ENCODE assay signal across 18 cellular contexts in genomic region chr16:72612718-72613117, GRCh38.
DNase-seq lines count a peak whose midpoint lies in the region; ATAC-seq, FAIRE-seq and TF ChIP-seq lines count a peak whose summit lies in the region.
"Had no signal": no experiment of that assay in that cellular context is flagged by ENCODE, and none has a peak within 500 bp of the region (broad histone marks: within the 10 kb centered on the region; RNA-seq: fewer than 3 reads in every experiment).

No MANE protein-coding gene starts in this region.

- no peaks in the 10 kb centered on the region for H3K79me2 ChIP-seq in K562 (ENCODE audit: control insufficient read depth, insufficient read depth, low read length)
- H3K79me2 ChIP-seq in MM.1S (ENCODE audit: low read length): no peaks in the 10 kb centered on the region

- no peak for TF ChIP-seq EP300 in K562 (IDR thresholded peaks at IDR 0.05; ENCODE audit: low read length)

- no peaks in the 10 kb centered on the region for H3K9me1 ChIP-seq in K562 (ENCODE audit: control insufficient read depth, insufficient read depth, low read length)

- H3K4me1 ChIP-seq in K562 (replicated peaks in 1 of 2; ENCODE audit: control insufficient read depth in 2 of 2, insufficient read depth in 2 of 2, low read length in 2 of 2) (no peaks in the 10 kb centered on the region; a peak in 1 of 5 replicates), tibial artery (peaks cover 0 to 38% (median 4%) of the 10 kb centered on the region in 4 donors), MM.1S (ENCODE audit: low read length) (no peaks in the 10 kb centered on the region)

- H3K27me3 ChIP-seq in K562 (ENCODE audit: control insufficient read depth in 2 of 2, insufficient read depth in 2 of 2, low read length in 2 of 2) (no peaks in the 10 kb centered on the region), tibial artery (no peaks in the 10 kb centered on the region), brain microvascular endothelial cell (replicated peaks) (no peaks in the 10 kb centered on the region), MM.1S (replicated peaks; ENCODE audit: insufficient read depth, low read length) (no peaks in the 10 kb centered on the region)

- no peak for TF ChIP-seq CTCF in K562 (IDR thresholded peaks at IDR 0.05 in 2 of 3, conservative IDR thresholded peaks at IDR 0.05 in 1 of 3; ENCODE audit: insufficient read depth in 2 of 3, low read depth in 1 of 3, low read length in 3 of 3)
- TF ChIP-seq CTCF in nephron (IDR thresholded peaks at IDR 0.05; ENCODE audit: unreplicated experiment in 3 of 3): no peak
- TF ChIP-seq CTCF in tibial artery (IDR thresholded peaks at IDR 0.05): no peak
- no peak for TF ChIP-seq CTCF in brain microvascular endothelial cell (IDR thresholded peaks at IDR 0.05; ENCODE audit: low read depth, low read length, missing control alignments)
- TF ChIP-seq CTCF in MM.1S (IDR thresholded peaks at IDR 0.05; ENCODE audit: low read length): no peak

- POLR2A ChIA-PET in K562 (lab: Yijun Ruan, JAX): no interaction called here

- H3K36me3 ChIP-seq in K562 (ENCODE audit: control insufficient read depth, insufficient read depth, low read length) (no peaks in the 10 kb centered on the region), tibial artery (no peaks in the 10 kb centered on the region), brain microvascular endothelial cell (replicated peaks) (no peaks in the 10 kb centered on the region), MM.1S (replicated peaks; ENCODE audit: insufficient read depth, low read length) (no peaks in the 10 kb centered on the region)
- H3K36me3 ChIP-seq: HAP-1 had no signal

- H3K9me3 Mint-ChIP-seq in nephron: peaks cover 4% of the 10 kb centered on the region
- H3K9me3 Mint-ChIP-seq: HFFc6 had no signal

- no peak for TF ChIP-seq RAD21 in K562 (CRISPR knock-in tag; conservative IDR thresholded peaks at IDR 0.05 in 1 of 2, IDR thresholded peaks at IDR 0.05 in 1 of 2)

- no peak overlapping the region for H3K9ac ChIP-seq in K562 (ENCODE audit: insufficient read depth in 1 of 2, low read depth in 2 of 2, low read length in 2 of 2)
- H3K9ac ChIP-seq in MM.1S (ENCODE audit: low read length): no peak overlapping the region

- H4K20me1 ChIP-seq in K562 (replicated peaks; ENCODE audit: control insufficient read depth, insufficient read depth, low read length) (no peaks in the 10 kb centered on the region; the same call in 1 of the 2 replicates), MM.1S (ENCODE audit: insufficient read depth, low read length) (no peaks in the 10 kb centered on the region)

- no peaks in the 10 kb centered on the region for H3K9me2 ChIP-seq in MM.1S (replicated peaks; ENCODE audit: insufficient read depth, low read length)

- H3K9me3 ChIP-seq in T-helper 17 cell (ENCODE audit: control insufficient read depth, low read length, poor library complexity, severe bottlenecking) (no peaks in the 10 kb centered on the region), K562 (replicated peaks; ENCODE audit: control insufficient read depth, insufficient read depth, low read depth, low read length) (no peaks in the 10 kb centered on the region), tibial artery (no peaks in the 10 kb centered on the region), MM.1S (replicated peaks; ENCODE audit: insufficient read depth, low read length) (no peaks in the 10 kb centered on the region)
- H3K9me3 ChIP-seq: HAP-1 had no signal

- DNase-seq in T-helper 17 cell: no peak
- DNase-seq in K562 (ENCODE audit: extremely low read depth in 1 of 4, low spot score in 3 of 4): no peak
- no peak for DNase-seq in tibial artery
- no peak for DNase-seq in brain microvascular endothelial cell
- DNase-seq in MM.1S: no peak
- no peak for DNase-seq in kidney tubule cell (ENCODE audit: low spot score)
- DNase-seq: C1 segment of cervical spinal cord; Calu3; CD4-positive, alpha-beta memory T cell; COR-L47; DMS53; GF-D8; GOT3; HFFc6 had no signal

- no peak overlapping the region for H3K27ac ChIP-seq in K562 (ENCODE audit: extremely low read depth, low read depth, low read length)
- peak overlapping the region; percentile 45 to 73 for H3K27ac ChIP-seq in tibial artery
- no peak overlapping the region for H3K27ac ChIP-seq in brain microvascular endothelial cell
- no peak overlapping the region for H3K27ac ChIP-seq in MM.1S (ENCODE audit: low read length)

- H3K4me3 Mint-ChIP-seq in T-helper 17 cell: no peak overlapping the region
- no peak overlapping the region for H3K4me3 Mint-ChIP-seq in nephron
- H3K4me3 Mint-ChIP-seq: CD4-positive, alpha-beta memory T cell; HFFc6 had no signal

- H3K27ac Mint-ChIP-seq in T-helper 17 cell (peak overlapping the region; percentile 1), nephron (peak overlapping the region in 2 of 3 experiments; percentile 86 to 92)
- H3K27ac Mint-ChIP-seq: CD4-positive, alpha-beta memory T cell; HFFc6 had no signal

- H3K4me3 ChIP-seq in K562 (no peak overlapping the region), tibial artery (no peak overlapping the region), brain microvascular endothelial cell (ENCODE audit: low read depth, low read length) (no peak overlapping the region), MM.1S (ENCODE audit: low read length) (no peak overlapping the region)
- H3K4me3 ChIP-seq: HAP-1 had no signal

- H2AFZ ChIP-seq in K562 (ENCODE audit: low read depth, low read length): no peak overlapping the region
- no peak overlapping the region for H2AFZ ChIP-seq in MM.1S (ENCODE audit: low read length)

- intact Hi-C loops in K562 (cut with micrococcal nuclease): loop anchor here (10.0 kb wide), 1 partner anchor 102 kb away; no protein-coding TSS in a partner anchor
- intact Hi-C loops in tibial artery (cut with DNase I; ENCODE audit: low total_unique reads): no loop called here

- no peak for TF ChIP-seq POLR2A in K562 (conservative IDR thresholded peaks at IDR 0.05)

- no peaks in the 10 kb centered on the region for H3K4me1 Mint-ChIP-seq in T-helper 17 cell
- H3K4me1 Mint-ChIP-seq in nephron: peaks cover 30% of the 10 kb centered on the region
- H3K4me1 Mint-ChIP-seq: CD4-positive, alpha-beta memory T cell had no signal

- no peak for FAIRE-seq in K562 (lab: Jason Lieb, UNC)
- FAIRE-seq: GM12891, GM18507 had no signal

- in situ Hi-C loops in K562 (cut with MboI): no loop called here
- in situ Hi-C loops in brain microvascular endothelial cell (cut with HindIII; ENCODE audit: low pct_ligation_motif_present, low sequenced_read_pairs): no loop called here

- H3F3A ChIP-seq in MM.1S (ENCODE audit: insufficient read depth, low read length): no peaks in the 10 kb centered on the region

- H3K36me3 Mint-ChIP-seq in T-helper 17 cell (ENCODE audit: low read depth) (no peaks in the 10 kb centered on the region), nephron (ENCODE audit: low read depth) (peaks cover 7% of the 10 kb centered on the region)
- H3K36me3 Mint-ChIP-seq: CD4-positive, alpha-beta memory T cell had no signal

- CTCF ChIA-PET in K562 (lab: Yijun Ruan, JAX; ENCODE audit: low intra/inter-chr PET ratio): no interaction called here

- H3K4me2 ChIP-seq in K562 (ENCODE audit: insufficient read depth, low read length): no peak overlapping the region
- no peak overlapping the region for H3K4me2 ChIP-seq in MM.1S (ENCODE audit: low read depth, low read length)

- no TSS peak for BruUV-seq in K562 (replicated peaks; lab: Mats Ljungman, UMichigan)

- H3K27me3 Mint-ChIP-seq in T-helper 17 cell (no peaks in the 10 kb centered on the region), nephron (ENCODE audit: low read depth) (no peaks in the 10 kb centered on the region)
- H3K27me3 Mint-ChIP-seq: CD4-positive, alpha-beta memory T cell had no signal

- ATAC-seq in T-helper 17 cell (no peak), K562 (no peak)

TF ChIP-seq in K562, 482 proteins besides CTCF, POLR2A, EP300 and RAD21:
- no peak for TF ChIP-seq HEY1 (CRISPR knock-in tag; IDR thresholded peaks at IDR 0.05; ENCODE audit: borderline replicate concordance)
- peak; percentile 84 for TF ChIP-seq RBM25 (IDR thresholded peaks at IDR 0.05; ENCODE audit: low read depth, low read length, severe bottlenecking)
- TF ChIP-seq RBFOX2 (IDR thresholded peaks at IDR 0.05; ENCODE audit: low read depth, low read length): no peak
- TF ChIP-seq ZNF165 (CRISPR knock-in tag; IDR thresholded peaks at IDR 0.05; ENCODE audit: borderline replicate concordance): no peak
- TF ChIP-seq BCOR (IDR thresholded peaks at IDR 0.05): peak; percentile 46; the same call in 1 of the 2 replicates
- no peak for TF ChIP-seq XRCC5 (IDR thresholded peaks at IDR 0.05; ENCODE audit: low read depth, low read length)
- 0 out of 2 replicates have a peak, but pooled peaks have one; percentile 32 for TF ChIP-seq ADNP (tag; IDR thresholded peaks at IDR 0.05)
- no peak for TF ChIP-seq CAMTA2 (CRISPR knock-in tag; conservative IDR thresholded peaks at IDR 0.05)
- 0 out of 2 replicates have a peak, but pooled peaks have one; percentile 27 for TF ChIP-seq GATAD2B (IDR thresholded peaks at IDR 0.05; ENCODE audit: borderline replicate concordance)
- TF ChIP-seq U2AF1 (optimal IDR thresholded peaks at IDR 0.05; ENCODE audit: low read depth, low read length): no peak

Comparison
In these comparisons a context has a peak if more than half of its experiments do, and no peak if none do; other contexts are left out.
1. H3K27ac ChIP-seq: peak in tibial artery (2 of 2); none in K562 (single experiment), brain microvascular endothelial cell (single experiment) and MM.1S (single experiment).